9 cellular contexts compared by ENCODE assay signal in the genomic region with DNA sequence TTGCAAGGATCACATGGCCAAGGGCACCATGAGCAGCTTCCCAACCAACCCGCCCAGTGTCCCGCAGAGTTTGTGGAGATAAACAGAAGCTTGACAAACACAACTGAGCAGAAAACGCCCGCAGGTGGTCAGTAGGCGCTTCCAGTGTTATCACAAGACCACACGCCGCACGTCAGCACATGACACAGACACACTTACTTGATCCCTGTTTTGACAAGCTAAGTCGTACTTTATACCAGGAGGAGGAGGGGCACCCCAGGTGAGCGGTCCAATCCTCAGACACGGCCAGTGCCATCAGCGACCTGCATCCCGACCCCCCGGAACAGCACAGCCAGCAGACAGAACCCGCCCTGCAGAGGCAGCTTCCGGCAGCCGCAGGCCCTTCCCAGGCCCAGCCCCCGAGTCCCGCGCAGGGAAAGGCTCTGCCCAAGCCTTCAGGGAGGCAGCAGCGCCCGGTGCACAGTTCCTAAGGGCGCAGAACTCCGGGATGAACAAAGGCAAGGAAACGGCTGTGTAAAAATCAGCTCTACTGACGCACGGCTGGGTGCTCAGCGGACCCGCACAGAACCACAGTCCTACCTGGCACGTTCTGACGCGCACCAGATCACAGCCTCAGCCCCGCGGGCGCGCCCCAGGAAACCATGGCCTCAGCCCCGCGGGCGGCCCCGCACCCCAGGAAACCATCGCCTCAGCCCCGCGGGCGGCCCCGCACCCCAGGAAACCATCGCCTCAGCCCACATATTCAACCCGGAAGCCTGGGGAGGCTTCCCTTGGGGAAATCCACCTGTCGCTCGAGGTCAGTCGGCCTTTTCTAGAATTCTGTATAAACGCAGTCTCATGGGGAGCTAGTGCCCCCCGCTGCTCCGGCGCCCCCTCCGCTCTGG. TPM values are rescaled to one million over a fixed set of nuclear protein-coding genes. Genes with fewer than 3 reads are reported as not detected.
DNase-seq lines count a peak whose midpoint lies in the region; ATAC-seq, FAIRE-seq and TF ChIP-seq lines count a peak whose summit lies in the region.
"Had no signal": no experiment of that assay in that cellular context is flagged by ENCODE, and none has a peak within 500 bp of the region (broad histone marks: within the 10 kb centered on the region; RNA-seq: fewer than 3 reads in every experiment).

No MANE protein-coding gene starts in this region.

- peak overlapping the region; percentile 51 for H3K9ac ChIP-seq in GM12878 (ENCODE audit: control insufficient read depth, insufficient read depth, low read length)

- TF ChIP-seq EP300 in GM12878 (IDR thresholded peaks at IDR 0.05; ENCODE audit: borderline replicate concordance in 1 of 2, control insufficient read depth in 1 of 2, low read depth in 2 of 2, low read length in 2 of 2): no peak

- 24% methylated on average over 55 of the region's 55 CpGs for WGBS in GM12878 (ENCODE audit: insufficient coverage, insufficient replicate concordance, low lambda C conversion rate, missing lambda C conversion rate)

- H3K27me3 Mint-ChIP-seq in T-helper 17 cell: no peaks in the 10 kb centered on the region

- ATAC-seq in GM18502 (IDR thresholded peaks at IDR 0.05; ENCODE audit: poor library complexity, unreplicated experiment) (peak; percentile 62), T-helper 17 cell (peak; percentile 88), GM12878 (peak; percentile 87), HG03457 (IDR thresholded peaks at IDR 0.05; ENCODE audit: unreplicated experiment) (no peak), GM18858 (IDR thresholded peaks at IDR 0.05; ENCODE audit: unreplicated experiment) (no peak)

- BruUV-seq in GM12878 (replicated peaks; lab: Mats Ljungman, UMichigan): no TSS peak

- intact Hi-C loops in GM12878 (cut with micrococcal nuclease; ENCODE audit: unreplicated experiment): no loop called here

- peak overlapping the region; percentile 81 for H2AFZ ChIP-seq in GM12878 (ENCODE audit: control insufficient read depth, low read depth, low read length)

- TF ChIP-seq CTCF in GM12878 (IDR thresholded peaks at IDR 0.05 in 2 of 3, conservative IDR thresholded peaks at IDR 0.05 in 1 of 3; ENCODE audit: control insufficient read depth in 2 of 3, extremely low read depth in 1 of 3, insufficient read depth in 1 of 3, low read depth in 3 of 3, low read length in 3 of 3): peak in 1 of 3 experiments; percentile 12; a peak in 1 of 6 replicates

- CTCF ChIA-PET in GM12878 (lab: Yijun Ruan, JAX): interaction anchor here (0.8 kb wide), 1 partner anchor 24 kb away, joined by 3 read pairs; no protein-coding TSS in a partner anchor

- no peak for TF ChIP-seq RAD21 in GM12878 (IDR thresholded peaks at IDR 0.05; ENCODE audit: insufficient read depth, low read depth, low read length)

- no peaks in the 10 kb centered on the region for H3K27me3 ChIP-seq in GM12878 (replicated peaks in 1 of 2; ENCODE audit: control insufficient read depth in 2 of 2, insufficient read depth in 2 of 2, low read length in 1 of 2)

- peak overlapping the region; percentile 68 for H3K4me3 ChIP-seq in GM12878

- H3K9me3 ChIP-seq in T-helper 17 cell (ENCODE audit: control insufficient read depth, low read length, poor library complexity, severe bottlenecking): no peaks in the 10 kb centered on the region
- no peaks in the 10 kb centered on the region for H3K9me3 ChIP-seq in GM12878 (replicated peaks; ENCODE audit: control insufficient read depth, insufficient read depth, low read length)

- H3K27ac ChIP-seq in GM12878 (ENCODE audit: control insufficient read depth, insufficient read depth) (peak overlapping the region; percentile 69), caudate nucleus (ENCODE audit: low read depth, low read length) (no peak overlapping the region)
- H3K27ac ChIP-seq: epithelial cell of prostate had no signal

- SMC1A ChIA-PET in GM12878 (lab: Charles Lee; ENCODE audit: uncharacterized antibody, unreplicated experiment): interaction anchor here (1.2 to 2.5 kb wide), 2 partner anchors 25 to 97 kb away, joined by 3 to 9 read pairs; no protein-coding TSS in a partner anchor

- H3K36me3 ChIP-seq in GM12878 (ENCODE audit: control insufficient read depth in 2 of 2, insufficient read depth in 2 of 2, low read length in 1 of 2): peaks cover 0 to 1% of the 10 kb centered on the region in 2 experiments; a peak in 2 of 4 replicates

- peak overlapping the region; percentile 84 for H3K4me3 Mint-ChIP-seq in T-helper 17 cell

- peaks cover 19% of the 10 kb centered on the region for H3K79me2 ChIP-seq in GM12878 (ENCODE audit: control insufficient read depth, insufficient read depth, low read length)

- TF ChIP-seq POLR2A in GM12878 (IDR thresholded peaks at IDR 0.05; ENCODE audit: low read depth, low read length): no peak

- peaks cover 38% of the 10 kb centered on the region for H3K4me1 Mint-ChIP-seq in T-helper 17 cell

- peak; percentile 61 for FAIRE-seq in GM12878 (lab: Jason Lieb, UNC)

- H3K27ac Mint-ChIP-seq in T-helper 17 cell: peak overlapping the region; percentile 91

- RAD21 ChIA-PET in GM12878 (lab: Charles Lee; ENCODE audit: unreplicated experiment): interaction anchor here (1.1 kb wide), 1 partner anchor 24 kb away, joined by 4 read pairs; no protein-coding TSS in a partner anchor

- H3K36me3 Mint-ChIP-seq in T-helper 17 cell (ENCODE audit: low read depth): peaks cover 4% of the 10 kb centered on the region

- peak overlapping the region; percentile 97 for H3K4me2 ChIP-seq in GM12878 (ENCODE audit: control insufficient read depth, insufficient read depth)

- in situ Hi-C loops in GM12878 (cut with MboI): no loop called here

- POLR2A ChIA-PET in GM12878 (lab: Charles Lee): no interaction called here

- DNase-seq in T-helper 17 cell (peak; percentile 67 to 79 (median 75)), GM12878 (ENCODE audit: low read depth, low spot score) (no peak), caudate nucleus (lab: John Stamatoyannopoulos, UW) (no peak), SIG-M5 (lab: John Stamatoyannopoulos, UW) (no peak)
- peak; percentile 21 to 36 for DNase-seq in stimulated activated CD4-positive, alpha-beta T cell treated with anti-CD3 and anti-CD28 coated beads, Interleukin-1b, Interleukin-23, amount 100 ng/mL, for 4 hours (ENCODE audit: low read depth in 2 of 2)

- H3K4me1 ChIP-seq in GM12878 (ENCODE audit: control insufficient read depth, insufficient read depth, low read length): peaks cover 27% of the 10 kb centered on the region

- no peaks in the 10 kb centered on the region for H4K20me1 ChIP-seq in GM12878 (ENCODE audit: control insufficient read depth, insufficient read depth)

RNA-seq across cellular contexts. Expression of a gene that starts 27.8 kb away (rescaled TPM):
- total RNA-seq in T-helper 17 cell (10 to 100 TPM; 38.9 to 42.5 TPM), GM12878 (2014; rRNA removed) (19.1 and 19.9 TPM in 2 replicates), GM12878 (2014; rRNA removed; fragmentation: Illumina TruSeq; extraction: Trizol) (11.0 and 11.5 TPM in 2 replicates), GM12878 (2021) (25.4 and 27.1 TPM in 2 replicates)
- total RNA-seq in GM12878 (2013; cell fraction: nucleolus; rRNA removed): 38.0 and 46.9 TPM in 2 replicates
- polyA plus RNA-seq in GM12878 (2011; ENCODE audit: low read depth): 4.6 TPM
- polyA plus RNA-seq in GM12878 (2011; rRNA removed) (4.7 and 6.0 TPM in 2 replicates), GM12878 (2014; fragmentation: Illumina TruSeq; extraction: Trizol) (3.8 and 9.3 TPM in 2 replicates), GM12878 (2014; fragmentation: Nextera tagmentation; extraction: Ambion mirVana) (under 1 TPM; 0.26 to 0.68 TPM), GM12878 (2014; rRNA removed) (17.2 and 19.2 TPM in 2 replicates), GM12878 (2016; fragmentation: Nextera tagmentation; extraction: Ambion mirVana) (1 to 10 TPM; 1.5 to 2.6 TPM)
- 10.6 and 14.2 TPM in 2 replicates for polyA plus RNA-seq in GM12878 (2011; cell fraction: cytosol; rRNA removed)
- polyA plus RNA-seq in GM12878 (2011; cell fraction: nucleus; rRNA removed): 23.2 and 31.8 TPM in 2 replicates
- polyA plus RNA-seq in GM12878 (2012): 12.8 and 13.0 TPM in 2 replicates
- polyA minus RNA-seq in GM12878 (2011; rRNA and poly(A)+ RNA removed): 6.1 and 13.8 TPM in 2 replicates
- 7.1 and 7.8 TPM in 2 replicates for polyA minus RNA-seq in GM12878 (2011; cell fraction: cytosol; rRNA and poly(A)+ RNA removed)
- polyA minus RNA-seq in GM12878 (2011; cell fraction: nucleus; rRNA and poly(A)+ RNA removed): 7.9 and 11.8 TPM in 2 replicates

RNA-seq across cellular contexts. Expression of a gene that starts 41.7 kb away (rescaled TPM):
- under 1 TPM in 1 of 2 donors, not detected in 1; 0.99 TPM for total RNA-seq in T-helper 17 cell
- total RNA-seq in GM12878 (2013; cell fraction: nucleolus; rRNA removed): not detected in 2 replicates
- not detected in 2 replicates for total RNA-seq in GM12878 (2014; rRNA removed)
- total RNA-seq in GM12878 (2014; rRNA removed; fragmentation: Illumina TruSeq; extraction: Trizol): not detected in 2 replicates
- 0.32 and 0.36 TPM in 2 replicates for total RNA-seq in GM12878 (2021)
- polyA plus RNA-seq in GM12878 (2011; ENCODE audit: low read depth): not detected
- not detected in 2 replicates for polyA plus RNA-seq in GM12878 (2011; rRNA removed)
- polyA plus RNA-seq in GM12878 (2011; cell fraction: cytosol; rRNA removed): not detected in 2 replicates
- 0.13 TPM in 1 of 2 replicates, not detected in the other for polyA plus RNA-seq in GM12878 (2011; cell fraction: nucleus; rRNA removed)
- 0.07 TPM in 1 of 2 replicates, not detected in the other for polyA plus RNA-seq in GM12878 (2012)
- not detected in 2 replicates for polyA plus RNA-seq in GM12878 (2014; fragmentation: Illumina TruSeq; extraction: Trizol)
- not detected for polyA plus RNA-seq in GM12878 (2014; fragmentation: Nextera tagmentation; extraction: Ambion mirVana)
- not detected in 2 replicates for polyA plus RNA-seq in GM12878 (2014; rRNA removed)
- polyA plus RNA-seq in GM12878 (2016; fragmentation: Nextera tagmentation; extraction: Ambion mirVana): under 1 TPM in 1 of 2 experiments, not detected in 1; 0.11 TPM
- polyA minus RNA-seq in GM12878 (2011; rRNA and poly(A)+ RNA removed): not detected in 2 replicates
- polyA minus RNA-seq in GM12878 (2011; cell fraction: cytosol; rRNA and poly(A)+ RNA removed): not detected in 2 replicates
- not detected in 2 replicates for polyA minus RNA-seq in GM12878 (2011; cell fraction: nucleus; rRNA and poly(A)+ RNA removed)

RNA-seq across cellular contexts. Expression of a gene that starts 44.3 kb away (rescaled TPM):
- total RNA-seq in T-helper 17 cell (not detected), GM12878 (2014; rRNA removed) (not detected in 2 replicates), GM12878 (2014; rRNA removed; fragmentation: Illumina TruSeq; extraction: Trizol) (not detected in 2 replicates), GM12878 (2021) (not detected in 2 replicates)
- not detected in 2 replicates for total RNA-seq in GM12878 (2013; cell fraction: nucleolus; rRNA removed)
- polyA plus RNA-seq in GM12878 (2011; ENCODE audit: low read depth): not detected
- polyA plus RNA-seq in GM12878 (2011; rRNA removed) (not detected in 2 replicates), GM12878 (2014; fragmentation: Illumina TruSeq; extraction: Trizol) (not detected in 2 replicates), GM12878 (2014; fragmentation: Nextera tagmentation; extraction: Ambion mirVana) (not detected), GM12878 (2014; rRNA removed) (not detected in 2 replicates), GM12878 (2016; fragmentation: Nextera tagmentation; extraction: Ambion mirVana) (not detected)
- polyA plus RNA-seq in GM12878 (2011; cell fraction: cytosol; rRNA removed): not detected in 2 replicates
- not detected in 2 replicates for polyA plus RNA-seq in GM12878 (2011; cell fraction: nucleus; rRNA removed)
- polyA plus RNA-seq in GM12878 (2012): 0.08 and 0.18 TPM in 2 replicates
- not detected in 2 replicates for polyA minus RNA-seq in GM12878 (2011; rRNA and poly(A)+ RNA removed)
- polyA minus RNA-seq in GM12878 (2011; cell fraction: cytosol; rRNA and poly(A)+ RNA removed): not detected in 2 replicates
- polyA minus RNA-seq in GM12878 (2011; cell fraction: nucleus; rRNA and poly(A)+ RNA removed): not detected in 2 replicates

RNA-seq across cellular contexts. Expression of a gene that starts 45.6 kb away (rescaled TPM):
- total RNA-seq in T-helper 17 cell (10 to 100 TPM; 25.2 to 25.9 TPM), GM12878 (2014; rRNA removed) (146 and 151 TPM in 2 replicates), GM12878 (2014; rRNA removed; fragmentation: Illumina TruSeq; extraction: Trizol) (70.1 and 75.0 TPM in 2 replicates), GM12878 (2021) (107 and 115 TPM in 2 replicates)
- total RNA-seq in GM12878 (2013; cell fraction: nucleolus; rRNA removed): 15.1 and 16.4 TPM in 2 replicates
- 33.5 TPM for polyA plus RNA-seq in GM12878 (2011; ENCODE audit: low read depth)
- polyA plus RNA-seq in GM12878 (2011; rRNA removed) (74.1 and 113 TPM in 2 replicates), GM12878 (2014; fragmentation: Illumina TruSeq; extraction: Trizol) (33.3 and 105 TPM in 2 replicates), GM12878 (2014; fragmentation: Nextera tagmentation; extraction: Ambion mirVana) (10 to 100 TPM in 1 of 2 experiments, 1 to 10 TPM in 1; 1.6 to 17.9 TPM), GM12878 (2014; rRNA removed) (169 and 186 TPM in 2 replicates), GM12878 (2016; fragmentation: Nextera tagmentation; extraction: Ambion mirVana) (100 to 1,000 TPM; 165 to 185 TPM)
- 182 and 250 TPM in 2 replicates for polyA plus RNA-seq in GM12878 (2011; cell fraction: cytosol; rRNA removed)
- polyA plus RNA-seq in GM12878 (2011; cell fraction: nucleus; rRNA removed): 108 and 155 TPM in 2 replicates
- 66.3 and 76.9 TPM in 2 replicates for polyA plus RNA-seq in GM12878 (2012)
- 49.0 and 63.2 TPM in 2 replicates for polyA minus RNA-seq in GM12878 (2011; rRNA and poly(A)+ RNA removed)
- 25.3 and 25.8 TPM in 2 replicates for polyA minus RNA-seq in GM12878 (2011; cell fraction: cytosol; rRNA and poly(A)+ RNA removed)
- 11.0 and 16.1 TPM in 2 replicates for polyA minus RNA-seq in GM12878 (2011; cell fraction: nucleus; rRNA and poly(A)+ RNA removed)

RNA-seq across cellular contexts. Expression of a gene that starts 48.9 kb away (rescaled TPM):
- not detected for total RNA-seq in T-helper 17 cell
- total RNA-seq in GM12878 (2013; cell fraction: nucleolus; rRNA removed): not detected in 2 replicates
- not detected in 2 replicates for total RNA-seq in GM12878 (2014; rRNA removed)
- not detected in 2 replicates for total RNA-seq in GM12878 (2014; rRNA removed; fragmentation: Illumina TruSeq; extraction: Trizol)
- not detected in 2 replicates for total RNA-seq in GM12878 (2021)
- polyA plus RNA-seq in GM12878 (2011; ENCODE audit: low read depth): not detected
- not detected in 2 replicates for polyA plus RNA-seq in GM12878 (2011; rRNA removed)
- not detected in 2 replicates for polyA plus RNA-seq in GM12878 (2011; cell fraction: cytosol; rRNA removed)
- polyA plus RNA-seq in GM12878 (2011; cell fraction: nucleus; rRNA removed): not detected in 2 replicates
- 0.05 and 0.24 TPM in 2 replicates for polyA plus RNA-seq in GM12878 (2012)
- polyA plus RNA-seq in GM12878 (2014; fragmentation: Illumina TruSeq; extraction: Trizol): not detected in 2 replicates
- not detected for polyA plus RNA-seq in GM12878 (2014; fragmentation: Nextera tagmentation; extraction: Ambion mirVana)
- 0.04 TPM in 1 of 2 replicates, not detected in the other for polyA plus RNA-seq in GM12878 (2014; rRNA removed)
- polyA plus RNA-seq in GM12878 (2016; fragmentation: Nextera tagmentation; extraction: Ambion mirVana): not detected
- polyA minus RNA-seq in GM12878 (2011; rRNA and poly(A)+ RNA removed): not detected in 2 replicates
- not detected in 2 replicates for polyA minus RNA-seq in GM12878 (2011; cell fraction: cytosol; rRNA and poly(A)+ RNA removed)
- polyA minus RNA-seq in GM12878 (2011; cell fraction: nucleus; rRNA and poly(A)+ RNA removed): not detected in 2 replicates

Comparison
In these comparisons a context has a peak if more than half of its experiments do, and no peak if none do; other contexts are left out.
1. ATAC-seq: peak in GM18502 (single experiment), T-helper 17 cell (single experiment) and GM12878 (single experiment); none in HG03457 (single experiment) and GM18858 (single experiment).
2. DNase-seq: peak in T-helper 17 cell (3 of 3) and stimulated activated CD4-positive, alpha-beta T cell treated with anti-CD3 and anti-CD28 coated beads, Interleukin-1b, Interleukin-23, amount 100 ng/mL, for 4 hours (2 of 2); none in GM12878 (single experiment), caudate nucleus (0 of 61) and SIG-M5 (single experiment).